In genomic region chr13:31121327-31122140, GRCh38 we compare ENCODE assay signal across 24 cellular contexts.
"Had no signal": no experiment of that assay in that cellular context is flagged by ENCODE, and none has a peak within 500 bp of the region (broad histone marks: within the 10 kb centered on the region; RNA-seq: fewer than 3 reads in every experiment).

No MANE protein-coding gene starts in this region.

- H3K27me3 ChIP-seq: adrenal gland, breast epithelium, testis, upper lobe of left lung had no signal

- DNase-seq: activated CD4-positive, alpha-beta T cell treated with anti-CD3 and anti-CD28 coated beads for 1 hour; activated effector memory CD4-positive, alpha-beta T cell treated with anti-CD3 and anti-CD28 coated beads, Interleukin-2, amount 50 U/mL, for 16 hours; activated T-cell treated with anti-CD3 and anti-CD28 coated beads, Interleukin-2, amount 50 U/mL, for 72 hours; adrenal gland; effector CD4-positive, alpha-beta T cell; foreskin melanocyte; glutamatergic neuron; hippocampal formation; islet precursor cell; left lung; right cardiac atrium; stimulated activated CD4-positive, alpha-beta T cell treated with anti-CD3 and anti-CD28 coated beads, Interleukin-15, amount 100 ng/mL, for 24 hours; stimulated activated CD4-positive, alpha-beta T cell treated with anti-CD3 and anti-CD28 coated beads, Interleukin-2, amount 100 ng/mL, for 48 hours; SW 1271; T-helper 2 cell; upper lobe of left lung; WERI-Rb-1 had no signal

- H3K27ac ChIP-seq: adrenal gland, breast epithelium, coronary artery, left lung, skin epidermis, testis, upper lobe of left lung, WERI-Rb-1 had no signal

- H3K9me3 Mint-ChIP-seq: activated naive CD4-positive, alpha-beta T cell treated with anti-CD3 and anti-CD28 coated beads, Interleukin-2, amount 50 U/mL, for 24 hours; activated T-cell treated with anti-CD3 and anti-CD28 coated beads, Interleukin-2, amount 50 U/mL, for 72 hours; neural crest cell had no signal

- H3K36me3 ChIP-seq: adrenal gland, breast epithelium, left lung, prostate gland, upper lobe of left lung, WERI-Rb-1 had no signal

- H3K27ac Mint-ChIP-seq: activated naive CD4-positive, alpha-beta T cell treated with anti-CD3 and anti-CD28 coated beads, Interleukin-2, amount 50 U/mL, for 24 hours; activated T-cell treated with anti-CD3 and anti-CD28 coated beads, Interleukin-2, amount 50 U/mL, for 72 hours had no signal

- H3K9me3 ChIP-seq: adrenal gland, breast epithelium, left lung, prostate gland, testis, upper lobe of left lung had no signal

- H3K4me1 ChIP-seq: adrenal gland, breast epithelium, left lung, upper lobe of left lung had no signal

- H3K4me3 Mint-ChIP-seq: activated naive CD4-positive, alpha-beta T cell treated with anti-CD3 and anti-CD28 coated beads, Interleukin-2, amount 50 U/mL, for 24 hours; activated T-cell treated with anti-CD3 and anti-CD28 coated beads, Interleukin-2, amount 50 U/mL, for 72 hours; neural crest cell had no signal

- H3K36me3 Mint-ChIP-seq: activated naive CD4-positive, alpha-beta T cell treated with anti-CD3 and anti-CD28 coated beads, Interleukin-2, amount 50 U/mL, for 24 hours had no signal

- H3K4me3 ChIP-seq: adrenal gland, breast epithelium, coronary artery, left lung, prostate gland, skin epidermis, testis, upper lobe of left lung had no signal

- H3K4me1 Mint-ChIP-seq: activated naive CD4-positive, alpha-beta T cell treated with anti-CD3 and anti-CD28 coated beads, Interleukin-2, amount 50 U/mL, for 24 hours had no signal
